In the genomic region with DNA sequence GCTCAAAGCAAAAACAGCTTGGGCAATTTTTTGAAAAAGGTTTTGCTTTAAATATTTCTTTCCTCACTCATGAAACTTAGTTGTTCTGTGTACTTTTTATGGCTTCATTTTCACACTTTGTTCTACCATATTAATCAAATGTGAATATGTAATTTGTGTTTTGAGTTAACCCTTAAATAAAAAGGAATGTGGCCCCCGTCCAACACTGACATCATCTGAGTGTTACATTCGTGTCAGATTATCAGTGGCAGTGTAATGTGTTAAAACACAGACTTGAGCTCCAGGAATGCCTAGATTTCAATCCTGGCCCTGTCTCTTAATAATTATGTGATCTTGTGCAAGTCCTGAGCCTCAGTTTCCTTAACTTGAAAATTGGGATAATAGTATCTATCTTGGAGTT, we compare ENCODE assay signal across 15 cellular contexts. TPM values are rescaled to one million over a fixed set of nuclear protein-coding genes. Genes with fewer than 3 reads are reported as not detected.
A peak's percentile ranks its signal among the peaks of the same experiment; 100 is the strongest.
DNase-seq lines count a peak whose midpoint lies in the region; ATAC-seq and TF ChIP-seq lines count a peak whose summit lies in the region.
"Had no signal": no experiment of that assay in that cellular context is flagged by ENCODE, and none has a peak within 500 bp of the region (broad histone marks: within the 10 kb centered on the region; RNA-seq: fewer than 3 reads in every experiment).

No MANE protein-coding gene starts in this region.

- no peak overlapping the region for H2AFZ ChIP-seq in GM23248
- H2AFZ ChIP-seq: GM23338 had no signal

- H3K9ac ChIP-seq in GM23248 (no peak overlapping the region), SK-N-MC (ENCODE audit: insufficient read length) (peak overlapping the region; percentile 32), subcutaneous abdominal adipose tissue (ENCODE audit: low read length in 5 of 5) (peak overlapping the region in 2 of 5 donors; percentile 26 to 32)

- no peaks in the 10 kb centered on the region for H3K9me2 ChIP-seq in GM23248 (ENCODE audit: insufficient read depth)

- H3K9me3 ChIP-seq in GM23248 (ENCODE audit: low read depth) (no peaks in the 10 kb centered on the region), SK-N-MC (ENCODE audit: low read depth, low read length) (no peaks in the 10 kb centered on the region), gastroesophageal sphincter (no peaks in the 10 kb centered on the region), subcutaneous abdominal adipose tissue (ENCODE audit: control insufficient read depth in 5 of 5, low read length in 5 of 5) (no peaks in the 10 kb centered on the region)
- H3K9me3 ChIP-seq in naive thymus-derived CD4-positive, alpha-beta T cell (ENCODE audit: control insufficient read depth in 2 of 3, low read length in 3 of 3): no peaks in the 10 kb centered on the region

- peaks cover 26 to 45% (median 33%) of the 10 kb centered on the region in 7 donors for H3K4me1 Mint-ChIP-seq in naive thymus-derived CD4-positive, alpha-beta T cell

- H4K20me1 ChIP-seq in GM23248 (ENCODE audit: insufficient read depth): no peaks in the 10 kb centered on the region

- H3K4me1 ChIP-seq in GM23248 (ENCODE audit: insufficient read depth): peaks cover 47% of the 10 kb centered on the region
- H3K4me1 ChIP-seq in gastroesophageal sphincter: peaks cover 0 to 86% (median 14%) of the 10 kb centered on the region in 3 donors
- peaks cover 0 to 83% (median 69%) of the 10 kb centered on the region in 5 donors for H3K4me1 ChIP-seq in subcutaneous abdominal adipose tissue (ENCODE audit: control insufficient read depth in 5 of 5, insufficient read depth in 5 of 5, low read length in 5 of 5)
- peaks cover 0 to 9% of the 10 kb centered on the region in 2 donors for H3K4me1 ChIP-seq in naive thymus-derived CD4-positive, alpha-beta T cell (ENCODE audit: control insufficient read depth in 2 of 2, insufficient read depth in 2 of 2, low read length in 2 of 2)

- H3K36me3 ChIP-seq in GM23248 (ENCODE audit: low read depth) (no peaks in the 10 kb centered on the region), SK-N-MC (ENCODE audit: insufficient read depth, low read length) (peaks cover 10% of the 10 kb centered on the region), gastroesophageal sphincter (no peaks in the 10 kb centered on the region), subcutaneous abdominal adipose tissue (ENCODE audit: control insufficient read depth in 5 of 5, insufficient read depth in 5 of 5, low read length in 5 of 5) (no peaks in the 10 kb centered on the region)
- H3K36me3 ChIP-seq in naive thymus-derived CD4-positive, alpha-beta T cell (ENCODE audit: control insufficient read depth in 2 of 3, insufficient read depth in 3 of 3, low read length in 3 of 3): no peaks in the 10 kb centered on the region

- H3K27me3 ChIP-seq in GM23248 (replicated peaks; ENCODE audit: insufficient read depth): no peaks in the 10 kb centered on the region
- no peaks in the 10 kb centered on the region for H3K27me3 ChIP-seq in gastroesophageal sphincter
- no peaks in the 10 kb centered on the region for H3K27me3 ChIP-seq in subcutaneous abdominal adipose tissue (ENCODE audit: control insufficient read depth in 5 of 5, insufficient read depth in 4 of 5, low read length in 5 of 5)
- H3K27me3 ChIP-seq in naive thymus-derived CD4-positive, alpha-beta T cell (ENCODE audit: control insufficient read depth in 2 of 2, insufficient read depth in 2 of 2, low read length in 2 of 2): no peaks in the 10 kb centered on the region

- no peak overlapping the region for H3K4me3 Mint-ChIP-seq in naive thymus-derived CD4-positive, alpha-beta T cell
- H3K4me3 Mint-ChIP-seq: GM23338 had no signal

- CTCF ChIA-PET in naive thymus-derived CD4-positive, alpha-beta T cell (lab: Charles Lee): no interaction called here

- in situ Hi-C loops in GM23248 (cut with MboI): no loop called here

- peak overlapping the region; percentile 43 for H3K4me2 ChIP-seq in GM23248 (ENCODE audit: unreplicated experiment)

- H3K36me3 Mint-ChIP-seq in naive thymus-derived CD4-positive, alpha-beta T cell: peaks cover 0 to 6% (median 3%) of the 10 kb centered on the region in 5 donors

- intact Hi-C loops in naive thymus-derived CD4-positive, alpha-beta T cell (cut with micrococcal nuclease): loop anchor here in 1 of 2 donors (2.0 kb wide), 1 partner anchor 16 kb away; a partner anchor contains a TSS

- no peak for TF ChIP-seq EP300 in gastroesophageal sphincter (IDR thresholded peaks at IDR 0.05)

- ATAC-seq in gastroesophageal sphincter: no peak
- ATAC-seq in naive thymus-derived CD4-positive, alpha-beta T cell: no peak
- no peak for ATAC-seq in HG02642 (IDR thresholded peaks at IDR 0.05; ENCODE audit: poor library complexity, unreplicated experiment)
- ATAC-seq: GM23338, PC-3 had no signal

- POLR2A ChIA-PET in naive thymus-derived CD4-positive, alpha-beta T cell (lab: Charles Lee): no interaction called here

- DNase-seq in GM23248 (peak; percentile 36), SK-N-MC (ENCODE audit: low read depth, low spot score) (no peak), 8988T (no peak)
- DNase-seq in activated naive CD4-positive, alpha-beta T cell (lab: John Stamatoyannopoulos, UW): no peak
- DNase-seq in naive thymus-derived CD4-positive, alpha-beta T cell: no peak
- DNase-seq: ACHN; CD4-positive, alpha-beta memory T cell; NCI-H1436 treated with DMSO at 0.1 percent for 48 hours; NCI-H2081; NCI-H524; PC-3 had no signal

- no peaks in the 10 kb centered on the region for H3K27me3 Mint-ChIP-seq in naive thymus-derived CD4-positive, alpha-beta T cell
- H3K27me3 Mint-ChIP-seq: CD4-positive, alpha-beta memory T cell had no signal

- peaks cover 25% of the 10 kb centered on the region for H3F3A ChIP-seq in GM23248 (ENCODE audit: insufficient read depth)

- no peaks in the 10 kb centered on the region for H3K9me3 Mint-ChIP-seq in naive thymus-derived CD4-positive, alpha-beta T cell
- H3K9me3 Mint-ChIP-seq: CD4-positive, alpha-beta memory T cell; GM23338 had no signal

- no peak for TF ChIP-seq CTCF in gastroesophageal sphincter (IDR thresholded peaks at IDR 0.05)

- WGBS in GM23248 (ENCODE audit: low coverage in 1 of 2, low lambda C conversion rate in 2 of 2, missing lambda C conversion rate in 2 of 2), 2 experiments: 12 to 17% methylated on average over 2 of the region's 2 CpGs
- 21 to 35% methylated on average over 2 of the region's 2 CpGs for WGBS in gastroesophageal sphincter (ENCODE audit: low coverage in 1 of 2), 2 donors

- TF ChIP-seq POLR2A in gastroesophageal sphincter (IDR thresholded peaks at IDR 0.05): no peak

- H3K27ac Mint-ChIP-seq in naive thymus-derived CD4-positive, alpha-beta T cell: no peak overlapping the region
- H3K27ac Mint-ChIP-seq: CD4-positive, alpha-beta memory T cell had no signal

- no peak overlapping the region for H3K4me3 ChIP-seq in GM23248
- peak overlapping the region; percentile 46 for H3K4me3 ChIP-seq in SK-N-MC
- H3K4me3 ChIP-seq in gastroesophageal sphincter: no peak overlapping the region
- no peak overlapping the region for H3K4me3 ChIP-seq in subcutaneous abdominal adipose tissue (ENCODE audit: low read depth in 1 of 5, low read length in 5 of 5)
- no peak overlapping the region for H3K4me3 ChIP-seq in naive thymus-derived CD4-positive, alpha-beta T cell (ENCODE audit: low read length)
- H3K4me3 ChIP-seq: GM23338 had no signal

- H3K79me2 ChIP-seq in GM23248 (ENCODE audit: insufficient read depth): peaks cover 100% of the 10 kb centered on the region

- peak overlapping the region; percentile 26 for H3K27ac ChIP-seq in GM23248
- peak overlapping the region; percentile 88 for H3K27ac ChIP-seq in SK-N-MC
- peak overlapping the region in 3 of 4 donors; percentile 20 to 43 (median 32) for H3K27ac ChIP-seq in gastroesophageal sphincter
- H3K27ac ChIP-seq in subcutaneous abdominal adipose tissue (ENCODE audit: low read depth, low read length): peak overlapping the region; percentile 79
- no peak overlapping the region for H3K27ac ChIP-seq in naive thymus-derived CD4-positive, alpha-beta T cell (ENCODE audit: low read depth, low read length)

RNA-seq across cellular contexts. Expression of a gene that starts 5.6 kb away (rescaled TPM):
- total RNA-seq in GM23248 (2014; rRNA removed; shearing (Covaris generic)): 66.9 and 113 TPM in 2 replicates
- 123 and 127 TPM in 2 replicates for polyA plus RNA-seq in GM23248 (2016; fragmentation: Nextera tagmentation; extraction: Ambion mirVana)
- 100 to 1,000 TPM in 1 of 4 donors, 10 to 100 TPM in 3; 78.4 to 115 (median 94.2) TPM for total RNA-seq in gastroesophageal sphincter
- total RNA-seq in naive thymus-derived CD4-positive, alpha-beta T cell: 10 to 100 TPM; 20.8 to 65.7 (median 34.4) TPM
- 10 to 100 TPM; 32.6 to 35.2 TPM for polyA plus RNA-seq in naive thymus-derived CD4-positive, alpha-beta T cell

RNA-seq across cellular contexts. Expression of a gene that starts 15.7 kb away (rescaled TPM):
- 199 and 210 TPM in 2 replicates for total RNA-seq in GM23248 (2014; rRNA removed; shearing (Covaris generic))
- 79.5 and 79.9 TPM in 2 replicates for polyA plus RNA-seq in GM23248 (2016; fragmentation: Nextera tagmentation; extraction: Ambion mirVana)
- total RNA-seq in gastroesophageal sphincter: 100 to 1,000 TPM; 155 to 221 (median 202) TPM
- total RNA-seq in naive thymus-derived CD4-positive, alpha-beta T cell: 10 to 100 TPM; 25.3 to 33.3 (median 29.5) TPM
- 10 to 100 TPM; 13.8 to 16.7 TPM for polyA plus RNA-seq in naive thymus-derived CD4-positive, alpha-beta T cell
